24 cellular contexts compared by ENCODE assay signal in the genomic region with DNA sequence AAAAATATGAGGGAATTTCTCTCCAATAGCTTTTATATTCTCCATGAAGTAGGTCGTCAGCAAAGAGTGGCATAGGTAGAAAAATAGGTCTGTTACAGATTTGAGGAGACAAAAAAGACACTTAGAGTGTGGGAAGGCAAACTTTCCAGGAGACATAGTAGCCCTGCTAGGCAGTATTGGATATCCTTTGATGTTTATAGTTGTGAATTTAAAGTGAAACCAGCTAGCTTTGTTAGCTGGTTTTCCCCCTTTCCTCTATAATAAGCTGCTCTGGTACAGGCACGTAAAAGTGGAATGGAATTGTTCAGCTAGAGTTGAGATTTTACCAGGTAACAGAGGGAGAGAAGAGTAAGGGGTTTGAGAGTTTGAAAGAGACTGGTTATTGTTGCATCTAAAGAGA. TPM values are rescaled to one million over a fixed set of nuclear protein-coding genes. Genes with fewer than 3 reads are reported as not detected.
A peak's percentile ranks its signal among the peaks of the same experiment; 100 is the strongest.
DNase-seq lines count a peak whose midpoint lies in the region; ATAC-seq, FAIRE-seq and TF ChIP-seq lines count a peak whose summit lies in the region.
"Had no signal": no experiment of that assay in that cellular context is flagged by ENCODE, and none has a peak within 500 bp of the region (broad histone marks: within the 10 kb centered on the region; RNA-seq: fewer than 3 reads in every experiment).

No MANE protein-coding gene starts in this region.

- peaks cover 50% of the 10 kb centered on the region for H3K4me1 Mint-ChIP-seq in activated CD4-positive, alpha-beta T cell treated with anti-CD3 and anti-CD28 coated beads for 36 hours
- H3K4me1 Mint-ChIP-seq in endodermal cell = peaks cover 56% of the 10 kb centered on the region

- H3K36me3 ChIP-seq in endodermal cell (ENCODE audit: control insufficient read depth, insufficient read depth, low read length) = peaks cover 23% of the 10 kb centered on the region
- no peaks in the 10 kb centered on the region for H3K36me3 ChIP-seq in prostate gland
- H3K36me3 ChIP-seq: Peyer's patch, SJCRH30 had no signal

- no peak overlapping the region for H3K27ac Mint-ChIP-seq in activated CD4-positive, alpha-beta T cell treated with anti-CD3 and anti-CD28 coated beads for 36 hours
- H3K27ac Mint-ChIP-seq in endodermal cell = no peak overlapping the region

- WGBS in endodermal cell (ENCODE audit: insufficient coverage in 1 of 2, insufficient read length in 1 of 2), 2 experiments = 93% methylated on average over 2 of the region's 2 CpGs; no CpG with 5 or more reads in 1 of the 2 experiments
- WGBS in prostate gland = 84% methylated on average over 2 of the region's 2 CpGs

- intact Hi-C loops in activated CD4-positive, alpha-beta T cell treated with anti-CD3 and anti-CD28 coated beads for 36 hours (cut with DNase I, micrococcal nuclease) = no loop called here
- intact Hi-C loops in prostate gland (cut with DNase I) = no loop called here
- intact Hi-C loops in left cardiac atrium (cut with DNase I) = no loop called here

- H3K27me3 ChIP-seq in endodermal cell (ENCODE audit: control insufficient read depth, insufficient read depth, low read length, poor library complexity, severe bottlenecking) (no peaks in the 10 kb centered on the region), prostate gland (replicated peaks; ENCODE audit: insufficient read depth) (no peaks in the 10 kb centered on the region)
- H3K27me3 ChIP-seq: BLaER1, Peyer's patch, SJCRH30 had no signal

- peaks cover 12% of the 10 kb centered on the region for H3K9me3 ChIP-seq in endodermal cell (ENCODE audit: control insufficient read depth, low read length)
- H3K9me3 ChIP-seq in prostate gland = no peaks in the 10 kb centered on the region
- H3K9me3 ChIP-seq: Peyer's patch, SJCRH30 had no signal

- POLR2A ChIA-PET in activated CD4-positive, alpha-beta T cell treated with anti-CD3 and anti-CD28 coated beads for 36 hours (lab: Charles Lee) = interaction anchor here (0.6 to 0.8 kb wide), 2 partner anchors 26 to 55 kb away, joined by 3 read pairs; no protein-coding TSS in a partner anchor

- no peak overlapping the region for H3K4me3 Mint-ChIP-seq in activated CD4-positive, alpha-beta T cell treated with anti-CD3 and anti-CD28 coated beads for 36 hours
- no peak overlapping the region for H3K4me3 Mint-ChIP-seq in endodermal cell

- peaks cover 3% of the 10 kb centered on the region for H3K36me3 Mint-ChIP-seq in activated CD4-positive, alpha-beta T cell treated with anti-CD3 and anti-CD28 coated beads for 36 hours (ENCODE audit: low read depth)
- H3K36me3 Mint-ChIP-seq in endodermal cell (ENCODE audit: low read depth) = peaks cover 10% of the 10 kb centered on the region

- H3K9me3 Mint-ChIP-seq in activated CD4-positive, alpha-beta T cell treated with anti-CD3 and anti-CD28 coated beads for 36 hours (ENCODE audit: low read depth) = no peaks in the 10 kb centered on the region
- peaks cover 2% of the 10 kb centered on the region for H3K9me3 Mint-ChIP-seq in endodermal cell

- no peak for DNase-seq in activated CD4-positive, alpha-beta T cell treated with anti-CD3 and anti-CD28 coated beads for 36 hours
- DNase-seq in activated CD4-positive, alpha-beta T cell treated with anti-CD3 and anti-CD28 coated beads, Interleukin-2, amount 50 U/mL, for 1 hour = no peak
- DNase-seq in GM18507 (ENCODE audit: extremely low spot score, insufficient read length, low read depth) (no peak), endodermal cell (no peak), prostate gland (ENCODE audit: low spot score) (no peak), left cardiac atrium (no peak), SIG-M5 (lab: John Stamatoyannopoulos, UW) (no peak)
- DNase-seq: ACHN; CD4-positive, alpha-beta memory T cell; DND-41; H7; KG1; NCI-H1417; NCI-H1694 treated with DMSO at 0.1 percent for 48 hours; NCI-H2081 treated with DMSO at 0.1 percent for 48 hours; NCI-H2171 treated with DMSO at 0.1 percent for 48 hours; NCI-H524 treated with DMSO at 0.1 percent for 48 hours; NCI-H82; Peyer's patch; SJCRH30 had no signal

- H3K4me3 ChIP-seq in endodermal cell (ENCODE audit: low read length) (peak overlapping the region; percentile 8), prostate gland (no peak overlapping the region)
- H3K4me3 ChIP-seq: BLaER1, Peyer's patch, SJCRH30 had no signal

- FAIRE-seq in GM18507 (lab: Jason Lieb, UNC) = peak; percentile 61

- H3K27me3 Mint-ChIP-seq in activated CD4-positive, alpha-beta T cell treated with anti-CD3 and anti-CD28 coated beads for 36 hours = no peaks in the 10 kb centered on the region
- no peaks in the 10 kb centered on the region for H3K27me3 Mint-ChIP-seq in endodermal cell (ENCODE audit: insufficient read depth)
- H3K27me3 Mint-ChIP-seq: CD4-positive, alpha-beta memory T cell had no signal

- peak; percentile 49 for ATAC-seq in activated CD4-positive, alpha-beta T cell treated with anti-CD3 and anti-CD28 coated beads for 36 hours
- peak; percentile 52 for ATAC-seq in HG03442 (IDR thresholded peaks at IDR 0.05; ENCODE audit: unreplicated experiment)
- ATAC-seq in left cardiac atrium = no peak

- CTCF ChIA-PET in activated CD4-positive, alpha-beta T cell treated with anti-CD3 and anti-CD28 coated beads for 36 hours (lab: Charles Lee) = interaction anchor here (0.7 to 1.9 kb wide), 6 partner anchors 8 to 34 kb away, joined by 3 to 12 read pairs (median 3); no protein-coding TSS in a partner anchor

- H3K9ac ChIP-seq in endodermal cell (ENCODE audit: extremely low read depth, low read length, poor library complexity, severe bottlenecking) = no peak overlapping the region
- H3K9ac ChIP-seq: BLaER1 had no signal

- H3K27ac ChIP-seq in endodermal cell (ENCODE audit: low read depth, low read length) (no peak overlapping the region), prostate gland (no peak overlapping the region)
- H3K27ac ChIP-seq: 22Rv1, BLaER1, HL-60, Peyer's patch, SJCRH30 had no signal

- H3K4me1 ChIP-seq in endodermal cell (ENCODE audit: control insufficient read depth, insufficient read depth, low read length) (peaks cover 5% of the 10 kb centered on the region), prostate gland (replicated peaks) (no peaks in the 10 kb centered on the region)
- H3K4me1 ChIP-seq: SJCRH30 had no signal

- TF ChIP-seq POLR2A in prostate gland (IDR thresholded peaks at IDR 0.05) = no peak

- TF ChIP-seq CTCF in endodermal cell (conservative IDR thresholded peaks at IDR 0.05) (no peak), prostate gland (IDR thresholded peaks at IDR 0.05) (no peak)

RNA-seq across cellular contexts. Expression of a gene that starts 17.1 kb away (rescaled TPM):
- total RNA-seq in activated CD4-positive, alpha-beta T cell treated with anti-CD3 and anti-CD28 coated beads for 36 hours = 10 to 100 TPM; 20.1 to 22.3 TPM
- total RNA-seq in endodermal cell (10 to 100 TPM; 66.3 to 87.6 TPM), prostate gland (10 to 100 TPM; 37.6 to 84.1 TPM), left cardiac atrium (10 to 100 TPM; 36.8 to 37.1 TPM)
- polyA plus RNA-seq in endodermal cell (2013, experiment 1 of 2) = 26.3 TPM
- 33.6 TPM for polyA plus RNA-seq in endodermal cell (2013, experiment 2 of 2)

Comparison
In these comparisons a context has a peak if more than half of its experiments do, and no peak if none do; other contexts are left out.
1. ATAC-seq: peak in activated CD4-positive, alpha-beta T cell treated with anti-CD3 and anti-CD28 coated beads for 36 hours (single experiment) and HG03442 (single experiment); none in left cardiac atrium (0 of 2).